ENCODE assay signal across 16 cellular contexts in the genomic region with DNA sequence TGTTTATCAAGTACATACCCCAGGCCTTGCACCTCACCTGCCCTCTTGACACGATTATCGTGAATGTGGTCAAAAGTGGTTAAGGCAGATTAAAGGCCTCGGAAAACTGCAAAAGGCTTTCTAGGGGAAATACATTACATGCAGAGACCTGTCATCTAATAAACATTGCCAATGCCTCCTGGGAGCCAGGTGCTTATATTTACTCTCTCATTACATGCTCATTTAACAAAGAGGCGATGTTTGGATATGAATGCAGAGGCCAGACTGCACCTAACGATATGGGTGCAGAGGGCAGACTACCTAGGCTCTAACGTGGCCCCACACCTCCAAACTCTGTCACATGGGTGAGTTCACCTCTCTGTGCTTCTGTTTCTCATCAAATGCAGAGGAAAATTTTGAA.
"Had no signal": no experiment of that assay in that cellular context is flagged by ENCODE, and none has a peak within 500 bp of the region (broad histone marks: within the 10 kb centered on the region; RNA-seq: fewer than 3 reads in every experiment).

No MANE protein-coding gene starts in this region.

- H3K36me3 ChIP-seq: brain microvascular endothelial cell, esophagus muscularis mucosa, ovary had no signal

- H3K9me3 ChIP-seq: esophagus muscularis mucosa, ovary had no signal

- H3K4me3 ChIP-seq: coronary artery, esophagus muscularis mucosa, ovary had no signal

- ATAC-seq: left lobe of liver, sciatic nerve had no signal

- H3K27ac ChIP-seq: brain microvascular endothelial cell, coronary artery, esophagus muscularis mucosa, ovary had no signal

- H3K27me3 ChIP-seq: ovary had no signal

- H3K9me3 Mint-ChIP-seq: activated B cell treated with CpG ODN at 0.5 μM for 24 hours; central memory CD8-positive, alpha-beta T cell; stimulated activated naive CD8-positive, alpha-beta T cell treated with anti-CD3 and anti-CD28 coated beads, Interleukin-15, Interleukin-2, amounts not matched to agents 100 ng/mL and 50 ng/mL, for 24 hours; type B pancreatic cell had no signal

- H3K4me1 Mint-ChIP-seq: activated CD4-positive, alpha-beta T cell treated with anti-CD3 and anti-CD28 coated beads, Interleukin-2, amount 10 ng/mL, durations not matched to agents 7 days and 5 days; central memory CD8-positive, alpha-beta T cell had no signal

- H3K4me3 Mint-ChIP-seq: activated B cell treated with CpG ODN at 0.5 μM for 24 hours; activated CD4-positive, alpha-beta T cell treated with anti-CD3 and anti-CD28 coated beads, Interleukin-2, amount 10 ng/mL, durations not matched to agents 7 days and 5 days; activated naive CD8-positive, alpha-beta T cell; central memory CD8-positive, alpha-beta T cell; neural crest cell; stimulated activated naive CD8-positive, alpha-beta T cell treated with anti-CD3 and anti-CD28 coated beads, Interleukin-15, Interleukin-2, amounts not matched to agents 100 ng/mL and 50 ng/mL, for 24 hours; type B pancreatic cell had no signal

- DNase-seq: activated B cell treated with CpG ODN at 0.5 μM for 24 hours; activated CD4-positive, alpha-beta T cell treated with anti-CD3 and anti-CD28 coated beads, Interleukin-2, amount 10 ng/mL, durations not matched to agents 7 days and 5 days; activated gamma-delta T cell treated with Interleukin-2 at 50 U/mL for 16 hours; brain microvascular endothelial cell; islet precursor cell; midbrain; ovary had no signal

- H3K36me3 Mint-ChIP-seq: activated naive CD8-positive, alpha-beta T cell; type B pancreatic cell had no signal

- H3K27ac Mint-ChIP-seq: activated B cell treated with CpG ODN at 0.5 μM for 24 hours; activated CD4-positive, alpha-beta T cell treated with anti-CD3 and anti-CD28 coated beads, Interleukin-2, amount 10 ng/mL, durations not matched to agents 7 days and 5 days; activated naive CD8-positive, alpha-beta T cell; stimulated activated naive CD8-positive, alpha-beta T cell treated with anti-CD3 and anti-CD28 coated beads, Interleukin-15, Interleukin-2, amounts not matched to agents 100 ng/mL and 50 ng/mL, for 24 hours; type B pancreatic cell had no signal
